ENCODE assay signal across 14 cellular contexts in genomic region chr18:50334546-50335152, GRCh38. TPM values are rescaled to one million over a fixed set of nuclear protein-coding genes. Genes with fewer than 3 reads are reported as not detected.
DNase-seq lines count a peak whose midpoint lies in the region; ATAC-seq and TF ChIP-seq lines count a peak whose summit lies in the region.
"Had no signal": no experiment of that assay in that cellular context is flagged by ENCODE, and none has a peak within 500 bp of the region (broad histone marks: within the 10 kb centered on the region; RNA-seq: fewer than 3 reads in every experiment).

No MANE protein-coding gene starts in this region.

- H3K4me1 ChIP-seq in body of pancreas, result no peaks in the 10 kb centered on the region
- H3K4me1 ChIP-seq: upper lobe of right lung had no signal

- TF ChIP-seq CTCF in activated B cell treated with CpG ODN at 0.5 μM for 24 hours (IDR thresholded peaks at IDR 0.05) (no peak), body of pancreas (IDR thresholded peaks at IDR 0.05) (no peak)

- H3K27ac ChIP-seq in body of pancreas, result no peak overlapping the region
- H3K27ac ChIP-seq: upper lobe of right lung had no signal

- DNase-seq in activated B cell treated with CpG ODN at 0.5 μM for 24 hours (no peak), body of pancreas (no peak), NCI-H1436 (lab: John Stamatoyannopoulos, UW) (no peak), HT-29 (ENCODE audit: low spot score) (no peak), cerebellar cortex (ENCODE audit: low spot score) (no peak)
- DNase-seq: activated naive CD8-positive, alpha-beta T cell treated with anti-CD3 and anti-CD28 coated beads, Interleukin-2, amount 10 ng/mL, durations not matched to agents 7 days and 5 days; C1 segment of cervical spinal cord; cortex of kidney; NCI-H1694 treated with DMSO at 0.1 percent for 48 hours; NK-92 treated with Interleukin-12 subunit alpha and Interleukin-12 subunit beta, amount 100 ng/mL, for 24 hours; upper lobe of right lung had no signal

- POLR2A ChIA-PET in activated B cell treated with CpG ODN at 0.5 μM for 24 hours (lab: Charles Lee), result no interaction called here

- H3K27me3 Mint-ChIP-seq in activated B cell treated with CpG ODN at 0.5 μM for 24 hours, result peaks cover 3% of the 10 kb centered on the region

- H3K9me3 ChIP-seq in body of pancreas, result no peaks in the 10 kb centered on the region
- H3K9me3 ChIP-seq: upper lobe of right lung had no signal

- no peaks in the 10 kb centered on the region for H3K27me3 ChIP-seq in body of pancreas

- ATAC-seq in GM18870 (IDR thresholded peaks at IDR 0.05; ENCODE audit: unreplicated experiment) (peak; percentile 53), GM21717 (IDR thresholded peaks at IDR 0.05; ENCODE audit: unreplicated experiment) (peak; percentile 69), HG03175 (IDR thresholded peaks at IDR 0.05; ENCODE audit: unreplicated experiment) (peak; percentile 72), activated B cell treated with CpG ODN at 0.5 μM for 24 hours (ENCODE audit: low read depth) (peak; percentile 91), body of pancreas (no peak)
- ATAC-seq: upper lobe of right lung had no signal

- intact Hi-C loops in activated B cell treated with CpG ODN at 0.5 μM for 24 hours (cut with micrococcal nuclease), result loop anchor here (1.0 to 2.0 kb wide), 6 partner anchors 19 to 874 kb away; partner anchors contain the start of genes CFAP53, CXXC1 and DYM
- intact Hi-C loops in body of pancreas (cut with DNase I), result no loop called here

- CTCF ChIA-PET in activated B cell treated with CpG ODN at 0.5 μM for 24 hours (lab: Charles Lee), result interaction anchor here (2.2 kb wide), 1 partner anchor 22 kb away, joined by 8 read pairs; no protein-coding TSS in a partner anchor

- H3K4me3 Mint-ChIP-seq in activated B cell treated with CpG ODN at 0.5 μM for 24 hours, result peak overlapping the region; percentile 64
- H3K4me3 Mint-ChIP-seq: activated naive CD8-positive, alpha-beta T cell treated with anti-CD3 and anti-CD28 coated beads, Interleukin-2, amount 10 ng/mL, durations not matched to agents 7 days and 5 days had no signal

- TF ChIP-seq POLR2A in body of pancreas (IDR thresholded peaks at IDR 0.05), result no peak

- H3K4me1 Mint-ChIP-seq in activated B cell treated with CpG ODN at 0.5 μM for 24 hours, result peaks cover 77% of the 10 kb centered on the region
- H3K4me1 Mint-ChIP-seq: activated naive CD8-positive, alpha-beta T cell treated with anti-CD3 and anti-CD28 coated beads, Interleukin-2, amount 10 ng/mL, durations not matched to agents 7 days and 5 days had no signal

- no peaks in the 10 kb centered on the region for H3K36me3 Mint-ChIP-seq in activated B cell treated with CpG ODN at 0.5 μM for 24 hours (ENCODE audit: low read depth)
- H3K36me3 Mint-ChIP-seq: activated naive CD8-positive, alpha-beta T cell treated with anti-CD3 and anti-CD28 coated beads, Interleukin-2, amount 10 ng/mL, durations not matched to agents 7 days and 5 days had no signal

- no peaks in the 10 kb centered on the region for H3K36me3 ChIP-seq in body of pancreas (replicated peaks in 1 of 2; ENCODE audit: insufficient read depth in 1 of 2, low read depth in 2 of 2)
- H3K36me3 ChIP-seq: upper lobe of right lung had no signal

- 74 to 75% methylated on average over 7 of the region's 7 CpGs for WGBS in body of pancreas, 2 donors

- no peak overlapping the region for H3K4me3 ChIP-seq in body of pancreas
- H3K4me3 ChIP-seq: upper lobe of right lung had no signal

- peak overlapping the region; percentile 48 for H3K27ac Mint-ChIP-seq in activated B cell treated with CpG ODN at 0.5 μM for 24 hours
- H3K27ac Mint-ChIP-seq: activated naive CD8-positive, alpha-beta T cell treated with anti-CD3 and anti-CD28 coated beads, Interleukin-2, amount 10 ng/mL, durations not matched to agents 7 days and 5 days had no signal

- no peaks in the 10 kb centered on the region for H3K9me3 Mint-ChIP-seq in activated B cell treated with CpG ODN at 0.5 μM for 24 hours
- H3K9me3 Mint-ChIP-seq: activated naive CD8-positive, alpha-beta T cell treated with anti-CD3 and anti-CD28 coated beads, Interleukin-2, amount 10 ng/mL, durations not matched to agents 7 days and 5 days had no signal

RNA-seq across cellular contexts. Expression of gene SKA1, which starts 40.2 kb away (rescaled TPM):
- total RNA-seq in activated B cell treated with CpG ODN at 0.5 μM for 24 hours (0.71 and 1.0 TPM in 2 replicates), body of pancreas (under 1 TPM in 1 of 2 donors, not detected in 1; 0.52 TPM)
- 7.7 and 9.4 TPM in 2 replicates for total RNA-seq in HT-29 (2014; rRNA removed; shearing (Covaris generic))

RNA-seq across cellular contexts. Expression of gene CXXC1, which starts 47.2 kb away (rescaled TPM):
- 126 and 134 TPM in 2 replicates for total RNA-seq in activated B cell treated with CpG ODN at 0.5 μM for 24 hours
- 100 to 1,000 TPM in 1 of 2 donors, 10 to 100 TPM in 1; 80.7 to 109 TPM for total RNA-seq in body of pancreas
- 26.3 and 43.3 TPM in 2 replicates for total RNA-seq in HT-29 (2014; rRNA removed; shearing (Covaris generic))

RNA-seq across cellular contexts. Expression of gene MBD1, which starts 53.3 kb away (rescaled TPM):
- total RNA-seq in activated B cell treated with CpG ODN at 0.5 μM for 24 hours, result 101 and 117 TPM in 2 replicates
- total RNA-seq in body of pancreas, result 10 to 100 TPM; 44.6 to 63.3 TPM
- total RNA-seq in HT-29 (2014; rRNA removed; shearing (Covaris generic)), result 47.4 and 50.5 TPM in 2 replicates
